In the genomic region with DNA sequence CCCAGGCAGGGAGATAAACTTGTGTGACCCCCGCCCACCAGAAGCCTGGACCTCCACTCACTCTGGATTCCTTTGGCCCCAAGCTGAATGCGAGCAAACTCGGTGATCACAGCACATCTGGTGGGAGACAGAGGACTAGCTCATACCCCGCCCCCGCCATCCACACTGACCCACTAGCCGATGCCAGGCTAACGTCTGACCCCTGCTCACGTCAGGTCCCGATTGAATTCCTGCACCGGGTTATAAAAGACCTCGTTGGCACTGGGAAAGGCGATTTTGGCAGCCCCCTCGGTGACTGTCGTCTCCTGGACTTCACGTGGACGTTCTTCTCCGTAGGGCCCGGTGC, we compare ENCODE assay signal across 1 cellular context.
TF ChIP-seq lines count a peak whose summit lies in the region.

No MANE protein-coding gene starts in this region.

TF ChIP-seq in WTC11, 78 proteins besides CTCF, POLR2A, EP300 and RAD21 (continued from another document):
- TF ChIP-seq, protein P1, sequence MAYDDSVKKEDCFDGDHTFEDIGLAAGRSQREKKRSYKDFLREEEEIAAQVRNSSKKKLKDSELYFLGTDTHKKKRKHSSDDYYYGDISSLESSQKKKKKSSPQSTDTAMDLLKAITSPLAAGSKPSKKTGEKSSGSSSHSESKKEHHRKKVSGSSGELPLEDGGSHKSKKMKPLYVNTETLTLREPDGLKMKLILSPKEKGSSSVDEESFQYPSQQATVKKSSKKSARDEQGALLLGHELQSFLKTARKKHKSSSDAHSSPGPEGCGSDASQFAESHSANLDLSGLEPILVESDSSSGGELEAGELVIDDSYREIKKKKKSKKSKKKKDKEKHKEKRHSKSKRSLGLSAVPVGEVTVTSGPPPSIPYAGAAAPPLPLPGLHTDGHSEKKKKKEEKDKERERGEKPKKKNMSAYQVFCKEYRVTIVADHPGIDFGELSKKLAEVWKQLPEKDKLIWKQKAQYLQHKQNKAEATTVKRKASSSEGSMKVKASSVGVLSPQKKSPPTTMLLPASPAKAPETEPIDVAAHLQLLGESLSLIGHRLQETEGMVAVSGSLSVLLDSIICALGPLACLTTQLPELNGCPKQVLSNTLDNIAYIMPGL (CRISPR knock-in tag; IDR thresholded peaks at IDR 0.05): no peak
- TF ChIP-seq, protein P2, sequence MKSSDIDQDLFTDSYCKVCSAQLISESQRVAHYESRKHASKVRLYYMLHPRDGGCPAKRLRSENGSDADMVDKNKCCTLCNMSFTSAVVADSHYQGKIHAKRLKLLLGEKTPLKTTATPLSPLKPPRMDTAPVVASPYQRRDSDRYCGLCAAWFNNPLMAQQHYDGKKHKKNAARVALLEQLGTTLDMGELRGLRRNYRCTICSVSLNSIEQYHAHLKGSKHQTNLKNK (CRISPR knock-in tag; IDR thresholded peaks at IDR 0.05): no peak
- TF ChIP-seq, protein P3, sequence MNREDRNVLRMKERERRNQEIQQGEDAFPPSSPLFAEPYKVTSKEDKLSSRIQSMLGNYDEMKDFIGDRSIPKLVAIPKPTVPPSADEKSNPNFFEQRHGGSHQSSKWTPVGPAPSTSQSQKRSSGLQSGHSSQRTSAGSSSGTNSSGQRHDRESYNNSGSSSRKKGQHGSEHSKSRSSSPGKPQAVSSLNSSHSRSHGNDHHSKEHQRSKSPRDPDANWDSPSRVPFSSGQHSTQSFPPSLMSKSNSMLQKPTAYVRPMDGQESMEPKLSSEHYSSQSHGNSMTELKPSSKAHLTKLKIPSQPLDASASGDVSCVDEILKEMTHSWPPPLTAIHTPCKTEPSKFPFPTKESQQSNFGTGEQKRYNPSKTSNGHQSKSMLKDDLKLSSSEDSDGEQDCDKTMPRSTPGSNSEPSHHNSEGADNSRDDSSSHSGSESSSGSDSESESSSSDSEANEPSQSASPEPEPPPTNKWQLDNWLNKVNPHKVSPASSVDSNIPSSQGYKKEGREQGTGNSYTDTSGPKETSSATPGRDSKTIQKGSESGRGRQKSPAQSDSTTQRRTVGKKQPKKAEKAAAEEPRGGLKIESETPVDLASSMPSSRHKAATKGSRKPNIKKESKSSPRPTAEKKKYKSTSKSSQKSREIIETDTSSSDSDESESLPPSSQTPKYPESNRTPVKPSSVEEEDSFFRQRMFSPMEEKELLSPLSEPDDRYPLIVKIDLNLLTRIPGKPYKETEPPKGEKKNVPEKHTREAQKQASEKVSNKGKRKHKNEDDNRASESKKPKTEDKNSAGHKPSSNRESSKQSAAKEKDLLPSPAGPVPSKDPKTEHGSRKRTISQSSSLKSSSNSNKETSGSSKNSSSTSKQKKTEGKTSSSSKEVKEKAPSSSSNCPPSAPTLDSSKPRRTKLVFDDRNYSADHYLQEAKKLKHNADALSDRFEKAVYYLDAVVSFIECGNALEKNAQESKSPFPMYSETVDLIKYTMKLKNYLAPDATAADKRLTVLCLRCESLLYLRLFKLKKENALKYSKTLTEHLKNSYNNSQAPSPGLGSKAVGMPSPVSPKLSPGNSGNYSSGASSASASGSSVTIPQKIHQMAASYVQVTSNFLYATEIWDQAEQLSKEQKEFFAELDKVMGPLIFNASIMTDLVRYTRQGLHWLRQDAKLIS (CRISPR knock-in tag; IDR thresholded peaks at IDR 0.05; ENCODE audit: borderline replicate concordance): no peak
- no peak for TF ChIP-seq NR3C1 (CRISPR knock-in tag; conservative IDR thresholded peaks at IDR 0.05; ENCODE audit: low read depth)
- TF ChIP-seq, protein P4, sequence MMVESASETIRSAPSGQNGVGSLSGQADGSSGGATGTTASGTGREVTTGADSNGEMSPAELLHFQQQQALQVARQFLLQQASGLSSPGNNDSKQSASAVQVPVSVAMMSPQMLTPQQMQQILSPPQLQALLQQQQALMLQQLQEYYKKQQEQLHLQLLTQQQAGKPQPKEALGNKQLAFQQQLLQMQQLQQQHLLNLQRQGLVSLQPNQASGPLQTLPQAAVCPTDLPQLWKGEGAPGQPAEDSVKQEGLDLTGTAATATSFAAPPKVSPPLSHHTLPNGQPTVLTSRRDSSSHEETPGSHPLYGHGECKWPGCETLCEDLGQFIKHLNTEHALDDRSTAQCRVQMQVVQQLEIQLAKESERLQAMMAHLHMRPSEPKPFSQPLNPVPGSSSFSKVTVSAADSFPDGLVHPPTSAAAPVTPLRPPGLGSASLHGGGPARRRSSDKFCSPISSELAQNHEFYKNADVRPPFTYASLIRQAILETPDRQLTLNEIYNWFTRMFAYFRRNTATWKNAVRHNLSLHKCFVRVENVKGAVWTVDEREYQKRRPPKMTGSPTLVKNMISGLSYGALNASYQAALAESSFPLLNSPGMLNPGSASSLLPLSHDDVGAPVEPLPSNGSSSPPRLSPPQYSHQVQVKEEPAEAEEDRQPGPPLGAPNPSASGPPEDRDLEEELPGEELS (CRISPR knock-in tag; IDR thresholded peaks at IDR 0.05): 0 out of 2 replicates have a peak, but pooled peaks have one; percentile 8
